In the genomic region with DNA sequence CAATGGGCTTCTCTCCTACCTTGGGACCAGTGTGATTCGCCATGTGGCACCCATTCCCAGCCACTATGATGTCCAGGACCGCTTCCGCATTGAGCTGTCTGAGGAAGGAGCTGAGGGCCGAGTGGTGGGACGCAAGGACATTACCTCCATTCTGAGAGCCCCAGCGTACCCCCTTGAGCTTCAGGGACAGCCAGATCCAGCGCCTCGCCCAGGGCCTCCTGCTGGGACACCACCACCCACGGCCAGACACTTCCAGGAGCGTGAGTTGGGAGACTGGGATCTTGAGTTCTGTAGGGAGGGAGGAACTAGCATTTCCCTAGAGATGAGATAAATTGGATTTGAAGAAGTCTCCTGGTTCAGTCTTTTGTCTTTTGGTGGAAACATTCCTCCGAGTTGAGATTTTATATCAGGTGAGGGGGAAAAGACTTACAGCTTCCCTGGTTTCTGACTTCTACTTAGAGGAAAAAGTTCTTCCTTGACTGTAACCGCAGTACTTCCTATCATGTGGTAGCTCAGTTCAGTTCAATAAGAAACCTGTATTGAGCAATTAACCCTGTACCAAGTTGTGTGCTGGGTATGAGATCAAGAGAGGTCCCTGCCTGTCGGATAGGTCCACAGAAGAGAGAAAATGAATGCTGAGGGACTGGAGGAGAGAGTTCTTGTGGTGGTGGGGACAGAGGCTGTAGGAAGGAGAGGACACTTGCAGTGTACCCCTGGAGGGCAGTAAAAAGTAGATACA, we compare ENCODE assay signal across 9 cellular contexts. TPM values are rescaled to one million over a fixed set of nuclear protein-coding genes. Genes with fewer than 3 reads are reported as not detected.
A peak's percentile ranks its signal among the peaks of the same experiment; 100 is the strongest.
DNase-seq lines count a peak whose midpoint lies in the region; ATAC-seq and TF ChIP-seq lines count a peak whose summit lies in the region.
"Had no signal": no experiment of that assay in that cellular context is flagged by ENCODE, and none has a peak within 500 bp of the region (broad histone marks: within the 10 kb centered on the region; RNA-seq: fewer than 3 reads in every experiment).

No MANE protein-coding gene starts in this region.

- ATAC-seq in activated CD4-positive, alpha-beta T cell treated with anti-CD3 and anti-CD28 coated beads for 36 hours = no peak
- no peak for ATAC-seq in HG02759 (IDR thresholded peaks at IDR 0.05; ENCODE audit: unreplicated experiment)

- H3K36me3 ChIP-seq in hepatocyte (replicated peaks; ENCODE audit: insufficient read depth, low read depth) (no peaks in the 10 kb centered on the region), stomach smooth muscle (ENCODE audit: control insufficient read depth in 2 of 2, insufficient read depth in 2 of 2, low read length in 2 of 2) (peaks cover 0 to 6% of the 10 kb centered on the region in 2 donors)

- no peak overlapping the region for H3K4me3 ChIP-seq in hepatocyte
- H3K4me3 ChIP-seq in stomach smooth muscle (ENCODE audit: low read length in 2 of 2) = peak overlapping the region; percentile 53 to 94

- peak overlapping the region; percentile 95 for H3K4me2 ChIP-seq in hepatocyte

- intact Hi-C loops in activated CD4-positive, alpha-beta T cell treated with anti-CD3 and anti-CD28 coated beads for 36 hours (cut with DNase I, micrococcal nuclease) = loop anchor here in 1 of 2 experiments (5.0 kb wide), 2 partner anchors 79 to 264 kb away; partner anchors contain the start of genes GIGYF1 and SRRT

- no peaks in the 10 kb centered on the region for H3K9me2 ChIP-seq in hepatocyte (replicated peaks; ENCODE audit: insufficient read depth)

- H3K9me3 ChIP-seq in hepatocyte (ENCODE audit: low read depth) = no peaks in the 10 kb centered on the region
- no peaks in the 10 kb centered on the region for H3K9me3 ChIP-seq in stomach smooth muscle (ENCODE audit: control insufficient read depth in 2 of 2, low read length in 2 of 2)

- POLR2A ChIA-PET in activated CD4-positive, alpha-beta T cell treated with anti-CD3 and anti-CD28 coated beads for 36 hours (lab: Charles Lee) = interaction anchor here (0.8 to 2.0 kb wide), 5 partner anchors 13 to 185 kb away, joined by 3 to 12 read pairs (median 5); partner anchors contain the start of genes FBXO24, LRCH4 and ZCWPW1

- no peaks in the 10 kb centered on the region for H3K27me3 ChIP-seq in hepatocyte
- H3K27me3 ChIP-seq in stomach smooth muscle (ENCODE audit: control insufficient read depth in 1 of 2, insufficient read depth in 2 of 2, low read length in 2 of 2) = no peaks in the 10 kb centered on the region

- no peak for DNase-seq in activated CD4-positive, alpha-beta T cell treated with anti-CD3 and anti-CD28 coated beads for 36 hours
- DNase-seq in activated CD4-positive, alpha-beta T cell treated with anti-CD3 and anti-CD28 coated beads for 1 hour = no peak
- no peak for DNase-seq in T-helper 2 cell treated with Interferon-gamma antibody and Interleukin-4, amounts not matched to agents 5 μg/mL and 100 μg/mL, for 36 hours (ENCODE audit: low spot score)
- DNase-seq in hepatocyte (ENCODE audit: low spot score) = no peak
- no peak for DNase-seq in NCI-H2029 treated with DMSO at 0.1 percent for 48 hours (lab: John Stamatoyannopoulos, UW)
- DNase-seq in Ammon's horn (ENCODE audit: low spot score) = no peak
- DNase-seq: SHP77 treated with DMSO at 0.1 percent for 48 hours had no signal

- no peak overlapping the region for H3K27ac Mint-ChIP-seq in activated CD4-positive, alpha-beta T cell treated with anti-CD3 and anti-CD28 coated beads for 36 hours
- H3K27ac Mint-ChIP-seq in T-helper 2 cell treated with Interferon-gamma antibody and Interleukin-4, amounts not matched to agents 5 μg/mL and 100 μg/mL, for 36 hours = peak overlapping the region; percentile 1

- H3K27me3 Mint-ChIP-seq in activated CD4-positive, alpha-beta T cell treated with anti-CD3 and anti-CD28 coated beads for 36 hours = no peaks in the 10 kb centered on the region
- H3K27me3 Mint-ChIP-seq in T-helper 2 cell treated with Interferon-gamma antibody and Interleukin-4, amounts not matched to agents 5 μg/mL and 100 μg/mL, for 36 hours (ENCODE audit: low read depth) = no peaks in the 10 kb centered on the region

- peak overlapping the region in 1 of 2 donors; percentile 77 for H3K9ac ChIP-seq in stomach smooth muscle (ENCODE audit: low read length in 2 of 2)

- H3K79me2 ChIP-seq in hepatocyte = peaks cover 14% of the 10 kb centered on the region

- CTCF ChIA-PET in activated CD4-positive, alpha-beta T cell treated with anti-CD3 and anti-CD28 coated beads for 36 hours (lab: Charles Lee) = interaction anchor here (0.7 to 3.9 kb wide), 10 partner anchors 11 to 391 kb away, joined by 3 to 22 read pairs (median 5); partner anchors contain the start of genes PCOLCE and POP7

- no peak overlapping the region for H3K27ac ChIP-seq in hepatocyte
- no peak overlapping the region for H3K27ac ChIP-seq in stomach smooth muscle (ENCODE audit: low read length)

- no peak overlapping the region for H2AFZ ChIP-seq in hepatocyte

- H3K4me1 ChIP-seq in hepatocyte (ENCODE audit: insufficient read depth) (peaks cover 3% of the 10 kb centered on the region), stomach smooth muscle (ENCODE audit: control insufficient read depth, insufficient read depth, low read length) (peaks cover 14% of the 10 kb centered on the region)

- no peaks in the 10 kb centered on the region for H4K20me1 ChIP-seq in hepatocyte (ENCODE audit: insufficient read depth, poor library complexity, severe bottlenecking)

- no peak for TF ChIP-seq CTCF in hepatocyte (IDR thresholded peaks at IDR 0.05; ENCODE audit: poor library complexity)

- peaks cover 17% of the 10 kb centered on the region for H3K4me1 Mint-ChIP-seq in activated CD4-positive, alpha-beta T cell treated with anti-CD3 and anti-CD28 coated beads for 36 hours
- H3K4me1 Mint-ChIP-seq in T-helper 2 cell treated with Interferon-gamma antibody and Interleukin-4, amounts not matched to agents 5 μg/mL and 100 μg/mL, for 36 hours (ENCODE audit: low read depth) = peaks cover 10% of the 10 kb centered on the region

- WGBS in hepatocyte (ENCODE audit: low lambda C conversion rate, missing lambda C conversion rate) = 93% methylated on average over 13 of the region's 13 CpGs

- peak overlapping the region; percentile 83 for H3K4me3 Mint-ChIP-seq in activated CD4-positive, alpha-beta T cell treated with anti-CD3 and anti-CD28 coated beads for 36 hours
- H3K4me3 Mint-ChIP-seq in T-helper 2 cell treated with Interferon-gamma antibody and Interleukin-4, amounts not matched to agents 5 μg/mL and 100 μg/mL, for 36 hours = peak overlapping the region; percentile 68

- H3K9me3 Mint-ChIP-seq in activated CD4-positive, alpha-beta T cell treated with anti-CD3 and anti-CD28 coated beads for 36 hours (ENCODE audit: low read depth) = no peaks in the 10 kb centered on the region
- no peaks in the 10 kb centered on the region for H3K9me3 Mint-ChIP-seq in T-helper 2 cell treated with Interferon-gamma antibody and Interleukin-4, amounts not matched to agents 5 μg/mL and 100 μg/mL, for 36 hours

- H3K36me3 Mint-ChIP-seq in activated CD4-positive, alpha-beta T cell treated with anti-CD3 and anti-CD28 coated beads for 36 hours (ENCODE audit: low read depth) = no peaks in the 10 kb centered on the region
- H3K36me3 Mint-ChIP-seq in T-helper 2 cell treated with Interferon-gamma antibody and Interleukin-4, amounts not matched to agents 5 μg/mL and 100 μg/mL, for 36 hours (ENCODE audit: low read depth) = peaks cover 17% of the 10 kb centered on the region

RNA-seq across cellular contexts. Expression of gene MOSPD3, which starts 1.3 kb away (rescaled TPM):
- 10 to 100 TPM; 14.4 to 19.9 TPM for total RNA-seq in activated CD4-positive, alpha-beta T cell treated with anti-CD3 and anti-CD28 coated beads for 36 hours
- total RNA-seq in hepatocyte = 8.8 and 10.4 TPM in 2 replicates
- polyA plus RNA-seq in hepatocyte = 39.2 and 44.4 TPM in 2 replicates

RNA-seq across cellular contexts. Expression of gene PCOLCE, which starts 11.5 kb away (rescaled TPM):
- 1 to 10 TPM; 7.6 to 8.9 TPM for total RNA-seq in activated CD4-positive, alpha-beta T cell treated with anti-CD3 and anti-CD28 coated beads for 36 hours
- 64.2 and 90.0 TPM in 2 replicates for total RNA-seq in hepatocyte
- polyA plus RNA-seq in hepatocyte = 249 and 343 TPM in 2 replicates

RNA-seq across cellular contexts. Expression of gene FBXO24, which starts 27.5 kb away (rescaled TPM):
- 1 to 10 TPM; 1.4 to 2.1 TPM for total RNA-seq in activated CD4-positive, alpha-beta T cell treated with anti-CD3 and anti-CD28 coated beads for 36 hours
- total RNA-seq in hepatocyte = 1.1 and 1.4 TPM in 2 replicates
- 0.49 and 1.6 TPM in 2 replicates for polyA plus RNA-seq in hepatocyte

RNA-seq across cellular contexts. Expression of gene LRCH4, which starts 27.7 kb away (rescaled TPM):
- total RNA-seq in activated CD4-positive, alpha-beta T cell treated with anti-CD3 and anti-CD28 coated beads for 36 hours = 10 to 100 TPM; 70.3 to 71.7 TPM
- 34.0 and 40.3 TPM in 2 replicates for total RNA-seq in hepatocyte
- 105 and 129 TPM in 2 replicates for polyA plus RNA-seq in hepatocyte

RNA-seq across cellular contexts. Expression of gene TFR2, which starts 27.7 kb away (rescaled TPM):
- 10 to 100 TPM; 10.1 to 12.4 TPM for total RNA-seq in activated CD4-positive, alpha-beta T cell treated with anti-CD3 and anti-CD28 coated beads for 36 hours
- 12.5 and 13.5 TPM in 2 replicates for total RNA-seq in hepatocyte
- polyA plus RNA-seq in hepatocyte = 11.1 and 16.8 TPM in 2 replicates
